In genomic region chr10:72009062-72009429, GRCh38 we compare ENCODE assay signal across 11 cellular contexts. TPM values are rescaled to one million over a fixed set of nuclear protein-coding genes. Genes with fewer than 3 reads are reported as not detected.
A peak's percentile ranks its signal among the peaks of the same experiment; 100 is the strongest.
DNase-seq lines count a peak whose midpoint lies in the region; ATAC-seq, FAIRE-seq and TF ChIP-seq lines count a peak whose summit lies in the region.
"Had no signal": no experiment of that assay in that cellular context is flagged by ENCODE, and none has a peak within 500 bp of the region (broad histone marks: within the 10 kb centered on the region; RNA-seq: fewer than 3 reads in every experiment).

No MANE protein-coding gene starts in this region.

- H3K36me3 ChIP-seq in GM23338 (ENCODE audit: insufficient read depth) (no peaks in the 10 kb centered on the region; the same call in 1 of the 2 replicates), brain microvascular endothelial cell (replicated peaks) (peaks cover 14% of the 10 kb centered on the region), left lung (peaks cover 0 to 16% of the 10 kb centered on the region in 2 donors), small intestine (ENCODE audit: control insufficient read depth in 2 of 2, insufficient read depth in 2 of 2, low read length in 2 of 2) (no peaks in the 10 kb centered on the region)

- no peak overlapping the region for H3K4me3 Mint-ChIP-seq in GM23338
- no peak overlapping the region for H3K4me3 Mint-ChIP-seq in activated CD4-positive, alpha-beta T cell treated with anti-CD3 and anti-CD28 coated beads, Interleukin-2, amount 10 ng/mL, durations not matched to agents 24 days and 14 days
- H3K4me3 Mint-ChIP-seq: B cell had no signal

- H3K27me3 ChIP-seq in GM23338 (ENCODE audit: insufficient read depth) (no peaks in the 10 kb centered on the region), brain microvascular endothelial cell (replicated peaks) (no peaks in the 10 kb centered on the region), left lung (no peaks in the 10 kb centered on the region), small intestine (ENCODE audit: control insufficient read depth in 2 of 2, insufficient read depth in 2 of 2, low read length in 2 of 2) (no peaks in the 10 kb centered on the region)

- H3K27ac ChIP-seq in GM23338 (ENCODE audit: low read depth) (no peak overlapping the region), brain microvascular endothelial cell (peak overlapping the region; percentile 86), left lung (peak overlapping the region; percentile 75 to 86), small intestine (ENCODE audit: low read depth in 1 of 2, low read length in 1 of 2) (peak overlapping the region; percentile 15 to 91)
- H3K27ac ChIP-seq: VCaP had no signal

- intact Hi-C loops in left lung (cut with DNase I): no loop called here
- intact Hi-C loops in activated CD4-positive, alpha-beta T cell treated with anti-CD3 and anti-CD28 coated beads, Interleukin-2, amount 10 ng/mL, durations not matched to agents 24 days and 14 days (cut with micrococcal nuclease): no loop called here

- peaks cover 4% of the 10 kb centered on the region; the same call in 1 of the 3 replicates for H3K36me3 Mint-ChIP-seq in GM23338 (ENCODE audit: low read depth)
- H3K36me3 Mint-ChIP-seq in activated CD4-positive, alpha-beta T cell treated with anti-CD3 and anti-CD28 coated beads, Interleukin-2, amount 10 ng/mL, durations not matched to agents 24 days and 14 days (ENCODE audit: low read depth): no peaks in the 10 kb centered on the region

- H3K4me3 ChIP-seq in GM23338 (no peak overlapping the region), brain microvascular endothelial cell (ENCODE audit: low read depth, low read length) (no peak overlapping the region), left lung (no peak overlapping the region), small intestine (ENCODE audit: low read depth in 1 of 2, low read length in 2 of 2) (no peak overlapping the region)

- no peak for TF ChIP-seq CTCF in GM23338 (conservative IDR thresholded peaks at IDR 0.05; ENCODE audit: low read depth in 2 of 2)
- TF ChIP-seq CTCF in brain microvascular endothelial cell (IDR thresholded peaks at IDR 0.05; ENCODE audit: low read depth, low read length, missing control alignments): no peak
- TF ChIP-seq CTCF in left lung (IDR thresholded peaks at IDR 0.05): no peak

- peaks cover 8% of the 10 kb centered on the region for H3K4me1 Mint-ChIP-seq in GM23338
- no peaks in the 10 kb centered on the region for H3K4me1 Mint-ChIP-seq in activated CD4-positive, alpha-beta T cell treated with anti-CD3 and anti-CD28 coated beads, Interleukin-2, amount 10 ng/mL, durations not matched to agents 24 days and 14 days

- H3K4me1 ChIP-seq in GM23338 (ENCODE audit: insufficient read depth): no peaks in the 10 kb centered on the region
- peaks cover 8 to 16% of the 10 kb centered on the region in 2 donors for H3K4me1 ChIP-seq in left lung
- no peaks in the 10 kb centered on the region for H3K4me1 ChIP-seq in small intestine (ENCODE audit: control insufficient read depth in 2 of 2, insufficient read depth in 1 of 2, low read depth in 1 of 2, low read length in 1 of 2)

- DNase-seq in GM23338 (ENCODE audit: low spot score) (no peak), brain microvascular endothelial cell (no peak), left lung (no peak), small intestine (no peak), cerebellum (ENCODE audit: low spot score) (no peak), cortex of kidney (lab: John Stamatoyannopoulos, UW) (no peak), HT-29 (ENCODE audit: low spot score) (no peak)
- DNase-seq in activated CD4-positive, alpha-beta T cell treated with anti-CD3 and anti-CD28 coated beads, Interleukin-2, amount 10 ng/mL, durations not matched to agents 24 days and 14 days: no peak

- no peaks in the 10 kb centered on the region for H3F3A ChIP-seq in GM23338 (replicated peaks; ENCODE audit: low read depth)

- H4K20me1 ChIP-seq in GM23338 (replicated peaks; ENCODE audit: insufficient read depth): no peaks in the 10 kb centered on the region; the same call in 1 of the 2 replicates

- FAIRE-seq in small intestine (lab: Jason Lieb, UNC): no peak

- no peaks in the 10 kb centered on the region for H3K27me3 Mint-ChIP-seq in GM23338 (ENCODE audit: insufficient read depth, low read depth, poor library complexity)
- H3K27me3 Mint-ChIP-seq in activated CD4-positive, alpha-beta T cell treated with anti-CD3 and anti-CD28 coated beads, Interleukin-2, amount 10 ng/mL, durations not matched to agents 24 days and 14 days: no peaks in the 10 kb centered on the region

- peak overlapping the region; percentile 64; the same call in 1 of the 2 replicates for H3K27ac Mint-ChIP-seq in GM23338
- no peak overlapping the region for H3K27ac Mint-ChIP-seq in activated CD4-positive, alpha-beta T cell treated with anti-CD3 and anti-CD28 coated beads, Interleukin-2, amount 10 ng/mL, durations not matched to agents 24 days and 14 days
- H3K27ac Mint-ChIP-seq: activated T-helper 2 cell treated with anti-CD3 and anti-CD28 coated beads, Interferon-gamma antibody, Interleukin-2, Interleukin-4, amounts not matched to agents 10 μg/mL and 5 μg/mL and 100 μg/mL, durations not matched to agents 14 hours and 24 hours and 36 hours; B cell had no signal

- 59 to 84% (median 81%) methylated on average over 9 of the region's 9 CpGs for WGBS in small intestine, 3 donors

- no peaks in the 10 kb centered on the region for H3K9me2 ChIP-seq in GM23338 (ENCODE audit: insufficient read depth)

- no peak overlapping the region for H2AFZ ChIP-seq in GM23338

- H3K9me3 Mint-ChIP-seq in GM23338: no peaks in the 10 kb centered on the region
- H3K9me3 Mint-ChIP-seq in activated CD4-positive, alpha-beta T cell treated with anti-CD3 and anti-CD28 coated beads, Interleukin-2, amount 10 ng/mL, durations not matched to agents 24 days and 14 days: no peaks in the 10 kb centered on the region
- H3K9me3 Mint-ChIP-seq: activated T-helper 2 cell treated with anti-CD3 and anti-CD28 coated beads, Interferon-gamma antibody, Interleukin-2, Interleukin-4, amounts not matched to agents 10 μg/mL and 5 μg/mL and 100 μg/mL, durations not matched to agents 14 hours and 24 hours and 36 hours had no signal

- ATAC-seq in GM23338 (no peak), left lung (no peak)

- no peaks in the 10 kb centered on the region for H3K79me2 ChIP-seq in GM23338 (replicated peaks; ENCODE audit: insufficient read depth)

- no peak overlapping the region for H3K4me2 ChIP-seq in GM23338

- in situ Hi-C loops in brain microvascular endothelial cell (cut with HindIII; ENCODE audit: low pct_ligation_motif_present, low sequenced_read_pairs): no loop called here

- H3K9me3 ChIP-seq in left lung (no peaks in the 10 kb centered on the region), small intestine (ENCODE audit: control insufficient read depth, low read depth) (no peaks in the 10 kb centered on the region)

TF ChIP-seq in GM23338, 12 proteins besides CTCF, POLR2A, EP300 and RAD21 (continues in another document):
- TF ChIP-seq EZH2 (IDR thresholded peaks at IDR 0.05; ENCODE audit: low read depth, unreplicated experiment): no peak
- no peak for TF ChIP-seq CREB1 (CRISPR knock-in tag; IDR thresholded peaks at IDR 0.05; ENCODE audit: low read depth)
- no peak for TF ChIP-seq ZNF114 (CRISPR knock-in tag; IDR thresholded peaks at IDR 0.05)

RNA-seq across cellular contexts. Expression of gene CHST3, which starts 44.9 kb away (rescaled TPM):
- 6.8 and 8.3 TPM in 2 replicates for total RNA-seq in GM23338 (2014; rRNA removed; shearing (Covaris generic))
- polyA plus RNA-seq in GM23338 (2016; fragmentation: Nextera tagmentation; extraction: Ambion mirVana) (0.94 and 1.1 TPM in 2 replicates), small intestine (1 to 10 TPM in 1 of 3 donors, under 1 TPM in 2; 0.22 to 4.8 (median 0.27) TPM)
- total RNA-seq in left lung (10 to 100 TPM; 10.3 to 20.1 TPM), cerebellum (22.0 TPM)
- 0.36 and 0.63 TPM in 2 replicates for total RNA-seq in activated CD4-positive, alpha-beta T cell treated with anti-CD3 and anti-CD28 coated beads, Interleukin-2, amount 10 ng/mL, durations not matched to agents 24 days and 14 days
- total RNA-seq in HT-29 (2014; rRNA removed; shearing (Covaris generic)): 12.3 and 14.1 TPM in 2 replicates
- total RNA-seq: B cell had no signal
